1 cellular context compared by ENCODE assay signal in genomic region chr11:133531450-133531849, GRCh38.
TF ChIP-seq lines count a peak whose summit lies in the region.

No MANE protein-coding gene starts in this region.

TF ChIP-seq in HepG2, 621 proteins besides CTCF, POLR2A, EP300 and RAD21:
- TF ChIP-seq ZBTB49 (CRISPR knock-in tag; IDR thresholded peaks at IDR 0.05; ENCODE audit: borderline replicate concordance), result no peak
- no peak for TF ChIP-seq KDM2A (CRISPR knock-in tag; IDR thresholded peaks at IDR 0.05; ENCODE audit: borderline replicate concordance, low read depth)
- TF ChIP-seq PHB2 (IDR thresholded peaks at IDR 0.05; ENCODE audit: partially characterized antibody), result no peak
- TF ChIP-seq IKZF5 (CRISPR knock-in tag; IDR thresholded peaks at IDR 0.05), result no peak
- no peak for TF ChIP-seq ZNF766 (CRISPR knock-in tag; IDR thresholded peaks at IDR 0.05; ENCODE audit: borderline replicate concordance)
- no peak for TF ChIP-seq KLF9 (CRISPR knock-in tag; IDR thresholded peaks at IDR 0.05; ENCODE audit: low read depth)
- TF ChIP-seq ZNF547 (CRISPR knock-in tag; IDR thresholded peaks at IDR 0.05), result no peak
- TF ChIP-seq ZNF614 (CRISPR knock-in tag; IDR thresholded peaks at IDR 0.05; ENCODE audit: borderline replicate concordance), result no peak
- TF ChIP-seq ZBTB21 (CRISPR knock-in tag; IDR thresholded peaks at IDR 0.05), result no peak
- TF ChIP-seq ZSCAN30 (CRISPR knock-in tag; IDR thresholded peaks at IDR 0.05), result no peak
- no peak for TF ChIP-seq SATB2 (CRISPR knock-in tag; IDR thresholded peaks at IDR 0.05)
